10 cellular contexts compared by ENCODE assay signal in the genomic region with DNA sequence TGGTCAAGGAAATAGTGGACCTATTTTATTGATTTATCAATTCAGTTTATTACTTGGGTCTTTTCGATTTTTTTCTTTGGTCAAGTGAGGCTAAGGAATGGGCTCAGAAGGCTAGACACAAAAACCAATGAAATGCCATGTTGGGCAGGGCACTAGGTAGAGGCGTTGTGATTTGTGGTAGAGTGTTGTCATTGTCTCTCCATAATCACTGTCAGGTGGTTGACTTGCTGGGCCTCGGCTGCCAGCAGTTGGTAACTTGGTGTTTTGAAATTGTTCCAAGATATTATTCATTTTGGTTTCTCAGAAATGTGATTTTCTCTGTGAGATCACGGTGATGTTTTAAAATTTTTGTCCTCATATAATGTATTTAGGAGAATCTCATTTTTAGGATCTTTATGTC.
DNase-seq lines count a peak whose midpoint lies in the region; ATAC-seq, FAIRE-seq and TF ChIP-seq lines count a peak whose summit lies in the region.
"Had no signal": no experiment of that assay in that cellular context is flagged by ENCODE, and none has a peak within 500 bp of the region (broad histone marks: within the 10 kb centered on the region; RNA-seq: fewer than 3 reads in every experiment).

No MANE protein-coding gene starts in this region.

- no peaks in the 10 kb centered on the region for H3K27me3 Mint-ChIP-seq in CD4-positive, alpha-beta T cell
- no peaks in the 10 kb centered on the region for H3K27me3 Mint-ChIP-seq in activated T-helper 17 cell treated with anti-CD3 and anti-CD28 coated beads, Interleukin-2, amount 50 U/mL, for 72 hours

- H3K4me1 Mint-ChIP-seq in CD4-positive, alpha-beta T cell (ENCODE audit: low read depth) = peaks cover 55% of the 10 kb centered on the region
- H3K4me1 Mint-ChIP-seq in activated T-helper 17 cell treated with anti-CD3 and anti-CD28 coated beads, Interleukin-2, amount 50 U/mL, for 72 hours = peaks cover 39% of the 10 kb centered on the region

- 58 to 83% (median 68%) methylated on average over 4 of the region's 4 CpGs for whole genome bisulfite sequencing in small intestine, 3 donors

- POLR2A ChIA-PET in CD4-positive, alpha-beta T cell (lab: Charles Lee) = interaction anchor here (0.8 to 1.7 kb wide), 5 partner anchors 22 to 220 kb away, joined by 3 to 9 read pairs (median 4); no protein-coding TSS in a partner anchor

- CTCF ChIA-PET in CD4-positive, alpha-beta T cell (lab: Charles Lee) = no interaction called here

- H3K4me1 ChIP-seq in foreskin keratinocyte (peaks cover 13% of the 10 kb centered on the region), small intestine (ENCODE audit: control insufficient read depth in 2 of 2, insufficient read depth in 1 of 2, low read depth in 1 of 2, low read length in 1 of 2) (peaks cover 2 to 25% of the 10 kb centered on the region in 2 donors)

- no peak for TF ChIP-seq CTCF in CD4-positive, alpha-beta T cell (IDR thresholded peaks at IDR 0.05)
- TF ChIP-seq CTCF in foreskin keratinocyte (conservative IDR thresholded peaks at IDR 0.05) = no peak

- H3K27me3 ChIP-seq in CD4-positive, alpha-beta T cell (ENCODE audit: control insufficient read depth, insufficient read depth, low read length) = no peaks in the 10 kb centered on the region
- H3K27me3 ChIP-seq in foreskin keratinocyte (no peaks in the 10 kb centered on the region), small intestine (ENCODE audit: control insufficient read depth in 2 of 2, insufficient read depth in 2 of 2, low read length in 2 of 2) (no peaks in the 10 kb centered on the region)

- DNase-seq in CD4-positive, alpha-beta T cell = peak in 1 of 10 experiments; percentile 13
- no peak for DNase-seq in foreskin keratinocyte
- DNase-seq in small intestine = no peak
- no peak for DNase-seq in Ammon's horn (ENCODE audit: low spot score)
- DNase-seq in activated CD4-positive, CD25-positive, alpha-beta regulatory T cell treated with anti-CD3 and anti-CD28 coated beads, Interleukin-2, amount 50 U/mL, for 72 hours = no peak
- DNase-seq in activated effector memory CD4-positive, alpha-beta T cell treated with Interleukin-2 at 50 U/mL for 16 hours = no peak
- no peak for DNase-seq in midbrain (lab: John Stamatoyannopoulos, UW)
- DNase-seq: NCI-H1694 had no signal

- H3K27ac Mint-ChIP-seq in CD4-positive, alpha-beta T cell = no peak overlapping the region
- no peak overlapping the region for H3K27ac Mint-ChIP-seq in activated T-helper 17 cell treated with anti-CD3 and anti-CD28 coated beads, Interleukin-2, amount 50 U/mL, for 72 hours

- no peak for ATAC-seq in CD4-positive, alpha-beta T cell (ENCODE audit: poor library complexity)
- ATAC-seq in activated T-helper 17 cell treated with anti-CD3 and anti-CD28 coated beads, Interleukin-2, amount 50 U/mL, for 72 hours (replicated peaks) = peak; percentile 35
- ATAC-seq in foreskin keratinocyte = no peak

- FAIRE-seq in small intestine (lab: Jason Lieb, UNC) = no peak

- H3K4me3 ChIP-seq in small intestine (ENCODE audit: low read depth in 1 of 2, low read length in 2 of 2) = no peak overlapping the region

- H3K9me3 ChIP-seq in CD4-positive, alpha-beta T cell (ENCODE audit: control insufficient read depth, low read length) = no peaks in the 10 kb centered on the region
- H3K9me3 ChIP-seq in small intestine (ENCODE audit: control insufficient read depth, low read depth) = no peaks in the 10 kb centered on the region

- peak overlapping the region; percentile 50 for H3K4me3 Mint-ChIP-seq in CD4-positive, alpha-beta T cell
- H3K4me3 Mint-ChIP-seq in activated T-helper 17 cell treated with anti-CD3 and anti-CD28 coated beads, Interleukin-2, amount 50 U/mL, for 72 hours = no peak overlapping the region

- H3K36me3 ChIP-seq in small intestine (ENCODE audit: control insufficient read depth in 2 of 2, insufficient read depth in 2 of 2, low read length in 2 of 2) = peaks cover 0 to 3% of the 10 kb centered on the region in 2 donors

- no peaks in the 10 kb centered on the region for H3K9me3 Mint-ChIP-seq in CD4-positive, alpha-beta T cell
- H3K9me3 Mint-ChIP-seq in activated T-helper 17 cell treated with anti-CD3 and anti-CD28 coated beads, Interleukin-2, amount 50 U/mL, for 72 hours = no peaks in the 10 kb centered on the region

- no peak overlapping the region for H3K27ac ChIP-seq in CD4-positive, alpha-beta T cell (ENCODE audit: low read depth, low read length)
- peak overlapping the region; percentile 95 for H3K27ac ChIP-seq in foreskin keratinocyte
- peak overlapping the region; percentile 44 to 88 for H3K27ac ChIP-seq in small intestine (ENCODE audit: low read depth in 1 of 2, low read length in 1 of 2)
- H3K27ac ChIP-seq: RWPE1 had no signal

- peaks cover 8% of the 10 kb centered on the region for H3K36me3 Mint-ChIP-seq in CD4-positive, alpha-beta T cell (ENCODE audit: low read depth)
- H3K36me3 Mint-ChIP-seq in activated T-helper 17 cell treated with anti-CD3 and anti-CD28 coated beads, Interleukin-2, amount 50 U/mL, for 72 hours (ENCODE audit: low read depth) = peaks cover 19% of the 10 kb centered on the region

- intact Hi-C loops in CD4-positive, alpha-beta T cell (cut with DNase I, micrococcal nuclease) = loop anchor here in 1 of 2 experiments (5.0 kb wide), 1 partner anchor 86 kb away; no protein-coding TSS in a partner anchor
